In the genomic region with DNA sequence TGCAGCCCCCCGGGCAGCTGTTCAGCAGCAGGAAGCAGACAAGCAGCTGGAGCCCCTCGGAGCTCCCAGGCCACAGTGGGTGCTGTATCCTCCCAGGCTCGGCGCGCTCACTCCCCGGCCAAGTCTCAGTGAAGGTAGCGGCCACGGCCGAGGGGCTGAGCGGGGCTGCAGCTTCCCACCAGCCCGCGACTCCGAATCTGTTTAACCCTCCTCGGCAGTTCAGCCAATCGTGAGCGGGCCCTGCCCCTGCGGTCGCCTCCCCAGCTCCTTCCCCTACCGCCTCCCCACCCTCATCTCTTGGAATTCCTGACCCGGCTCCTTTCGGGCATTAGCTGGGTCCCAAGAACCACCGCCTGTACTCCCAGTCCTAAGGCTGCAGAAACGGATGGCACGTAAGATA, we compare ENCODE assay signal across 1 cellular context.
TF ChIP-seq lines count a peak whose summit lies in the region.

RESP18 (minus strand) TSS at position 203 of the 400 bp plus-strand sequence.

TF ChIP-seq in HepG2, 621 proteins besides CTCF, POLR2A, EP300 and RAD21:
- TF ChIP-seq ARID2 (CRISPR knock-in tag; IDR thresholded peaks at IDR 0.05; ENCODE audit: borderline replicate concordance) (no peak), HOXA3 (CRISPR knock-in tag; IDR thresholded peaks at IDR 0.05) (no peak), PLRG1 (conservative IDR thresholded peaks at IDR 0.05) (no peak), CBX5 (CRISPR knock-in tag; IDR thresholded peaks at IDR 0.05; ENCODE audit: borderline replicate concordance) (no peak), MEIS1 (CRISPR knock-in tag; IDR thresholded peaks at IDR 0.05; ENCODE audit: borderline replicate concordance) (no peak), HOXA7 (CRISPR knock-in tag; IDR thresholded peaks at IDR 0.05) (no peak), ATF4 (CRISPR knock-in tag; IDR thresholded peaks at IDR 0.05) (no peak), ARID4A (CRISPR knock-in tag; IDR thresholded peaks at IDR 0.05; ENCODE audit: borderline replicate concordance) (no peak), ELF3 (CRISPR knock-in tag; IDR thresholded peaks at IDR 0.05) (no peak), ZFP82 (CRISPR knock-in tag; IDR thresholded peaks at IDR 0.05; ENCODE audit: borderline replicate concordance) (no peak), ZNF550 (CRISPR knock-in tag; IDR thresholded peaks at IDR 0.05; ENCODE audit: borderline replicate concordance) (no peak), NFYB (CRISPR knock-in tag; IDR thresholded peaks at IDR 0.05) (no peak), JUNB (CRISPR knock-in tag; IDR thresholded peaks at IDR 0.05; ENCODE audit: borderline replicate concordance) (no peak), ZFP36L2 (CRISPR knock-in tag; IDR thresholded peaks at IDR 0.05) (no peak), PHF21A (CRISPR knock-in tag; IDR thresholded peaks at IDR 0.05) (no peak), ZFP41 (CRISPR knock-in tag; IDR thresholded peaks at IDR 0.05; ENCODE audit: borderline replicate concordance) (no peak), IKZF5 (CRISPR knock-in tag; IDR thresholded peaks at IDR 0.05) (no peak), CHD2 (IDR thresholded peaks at IDR 0.05; ENCODE audit: low read depth, low read length) (no peak)
- TF ChIP-seq, protein P1, sequence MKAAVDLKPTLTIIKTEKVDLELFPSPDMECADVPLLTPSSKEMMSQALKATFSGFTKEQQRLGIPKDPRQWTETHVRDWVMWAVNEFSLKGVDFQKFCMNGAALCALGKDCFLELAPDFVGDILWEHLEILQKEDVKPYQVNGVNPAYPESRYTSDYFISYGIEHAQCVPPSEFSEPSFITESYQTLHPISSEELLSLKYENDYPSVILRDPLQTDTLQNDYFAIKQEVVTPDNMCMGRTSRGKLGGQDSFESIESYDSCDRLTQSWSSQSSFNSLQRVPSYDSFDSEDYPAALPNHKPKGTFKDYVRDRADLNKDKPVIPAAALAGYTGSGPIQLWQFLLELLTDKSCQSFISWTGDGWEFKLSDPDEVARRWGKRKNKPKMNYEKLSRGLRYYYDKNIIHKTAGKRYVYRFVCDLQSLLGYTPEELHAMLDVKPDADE (CRISPR knock-in tag; IDR thresholded peaks at IDR 0.05) = no peak
